20 cellular contexts compared by ENCODE assay signal in the genomic region with DNA sequence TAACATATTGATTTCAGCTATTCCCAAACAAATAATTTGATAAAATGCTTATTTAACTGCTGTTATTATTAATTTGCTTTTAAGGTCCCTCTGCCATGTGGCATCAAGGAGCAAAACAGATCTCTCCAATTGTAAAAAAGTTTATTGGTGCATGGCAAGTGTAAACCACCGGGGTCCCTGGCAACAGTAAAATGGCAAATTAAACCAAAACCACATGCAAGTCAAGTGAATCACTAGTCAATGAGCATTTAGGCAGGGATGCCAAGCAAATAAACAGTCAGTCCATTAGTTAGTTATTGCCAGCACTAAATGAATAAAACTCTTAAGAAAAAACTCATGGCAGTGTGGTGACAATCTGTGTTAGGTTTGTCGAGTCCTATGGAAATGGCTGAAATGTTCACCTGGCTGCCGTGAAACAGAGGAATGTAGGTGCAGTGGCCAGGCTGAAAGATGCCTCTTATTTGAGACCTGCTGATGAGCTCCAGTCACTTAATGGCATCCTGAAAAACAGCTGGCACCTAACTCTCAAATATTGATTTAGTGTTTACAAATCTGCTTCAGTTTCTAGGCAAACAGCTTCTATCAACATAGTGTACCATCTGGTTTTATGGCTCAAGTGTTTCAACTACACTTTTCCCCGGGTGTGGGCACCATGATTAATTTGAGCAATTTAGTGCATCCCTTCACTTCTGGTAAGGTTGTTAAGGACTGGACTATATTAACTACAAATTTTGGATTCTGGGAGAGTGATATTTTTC.
DNase-seq lines count a peak whose midpoint lies in the region; ATAC-seq and TF ChIP-seq lines count a peak whose summit lies in the region.
"Had no signal": no experiment of that assay in that cellular context is flagged by ENCODE, and none has a peak within 500 bp of the region (broad histone marks: within the 10 kb centered on the region; RNA-seq: fewer than 3 reads in every experiment).

No MANE protein-coding gene starts in this region.

- H2AFZ ChIP-seq in DND-41 (ENCODE audit: low read depth, low read length) (peak overlapping the region; percentile 2; the same call in 1 of the 2 replicates), hepatocyte (no peak overlapping the region)

- H3K79me2 ChIP-seq in DND-41 (ENCODE audit: insufficient read depth, low read length) (no peaks in the 10 kb centered on the region), hepatocyte (no peaks in the 10 kb centered on the region)

- peaks cover 0 to 1% (median 0%) of the 10 kb centered on the region in 7 donors for H3K9me3 Mint-ChIP-seq in CD14-positive monocyte
- no peaks in the 10 kb centered on the region for H3K9me3 Mint-ChIP-seq in T-cell
- H3K9me3 Mint-ChIP-seq: activated B cell treated with CpG ODN at 0.5 μM for 24 hours had no signal

- H3K36me3 ChIP-seq in DND-41 (ENCODE audit: insufficient read depth, low read length) (no peaks in the 10 kb centered on the region), hepatocyte (replicated peaks; ENCODE audit: insufficient read depth, low read depth) (no peaks in the 10 kb centered on the region)
- H3K36me3 ChIP-seq: left lung had no signal

- H3K4me1 ChIP-seq in DND-41 (ENCODE audit: insufficient read depth, low read length) (peaks cover 12% of the 10 kb centered on the region), hepatocyte (ENCODE audit: insufficient read depth) (peaks cover 6% of the 10 kb centered on the region)
- H3K4me1 ChIP-seq: foreskin keratinocyte, left lung, testis had no signal

- POLR2A ChIA-PET in T-cell (lab: Charles Lee) = no interaction called here

- H3K27me3 ChIP-seq in DND-41 (ENCODE audit: insufficient read depth, low read length, poor library complexity) (no peaks in the 10 kb centered on the region), hepatocyte (no peaks in the 10 kb centered on the region)
- H3K27me3 ChIP-seq: foreskin keratinocyte, left lung, testis had no signal

- H4K20me1 ChIP-seq in DND-41 (ENCODE audit: insufficient read depth, low read length) (no peaks in the 10 kb centered on the region), hepatocyte (ENCODE audit: insufficient read depth, poor library complexity, severe bottlenecking) (no peaks in the 10 kb centered on the region)

- intact Hi-C loops in CD14-positive monocyte (cut with micrococcal nuclease) = no loop called here

- CTCF ChIA-PET in T-cell (lab: Charles Lee) = no interaction called here

- H3K9ac ChIP-seq in DND-41 (ENCODE audit: low read depth, low read length) = no peak overlapping the region

- no peaks in the 10 kb centered on the region for H3K36me3 Mint-ChIP-seq in CD14-positive monocyte
- no peaks in the 10 kb centered on the region for H3K36me3 Mint-ChIP-seq in T-cell

- TF ChIP-seq CTCF in DND-41 (IDR thresholded peaks at IDR 0.05; ENCODE audit: borderline replicate concordance, extremely low read depth, low read length, poor library complexity, severe bottlenecking) (no peak), hepatocyte (IDR thresholded peaks at IDR 0.05; ENCODE audit: poor library complexity) (no peak), CD14-positive monocyte (IDR thresholded peaks at IDR 0.05) (no peak)

- H3K4me1 Mint-ChIP-seq in CD14-positive monocyte (no peaks in the 10 kb centered on the region), T-cell (no peaks in the 10 kb centered on the region)
- H3K4me1 Mint-ChIP-seq: activated B cell treated with CpG ODN at 0.5 μM for 24 hours, T-helper 17 cell had no signal

- no peak overlapping the region for H3K4me2 ChIP-seq in DND-41 (ENCODE audit: insufficient read depth, low read length)
- peak overlapping the region; percentile 4 for H3K4me2 ChIP-seq in hepatocyte

- H3K9me2 ChIP-seq in hepatocyte (replicated peaks; ENCODE audit: insufficient read depth) = no peaks in the 10 kb centered on the region

- H3K9me3 ChIP-seq in DND-41 (ENCODE audit: insufficient read depth, low read length, severe bottlenecking) (no peaks in the 10 kb centered on the region), hepatocyte (ENCODE audit: low read depth) (no peaks in the 10 kb centered on the region)
- H3K9me3 ChIP-seq: left lung, testis had no signal

- H3K4me3 Mint-ChIP-seq in CD14-positive monocyte (no peak overlapping the region), T-cell (no peak overlapping the region)
- H3K4me3 Mint-ChIP-seq: activated B cell treated with CpG ODN at 0.5 μM for 24 hours, T-helper 17 cell had no signal

- H3K27ac ChIP-seq in DND-41 (ENCODE audit: low read length) (no peak overlapping the region), hepatocyte (peak overlapping the region; percentile 13)
- H3K27ac ChIP-seq: foreskin keratinocyte, left lung, skin epidermis, testis had no signal

- H3K27ac Mint-ChIP-seq in CD14-positive monocyte (no peak overlapping the region), T-cell (no peak overlapping the region)
- H3K27ac Mint-ChIP-seq: activated B cell treated with CpG ODN at 0.5 μM for 24 hours, T-helper 17 cell had no signal

- H3K27me3 Mint-ChIP-seq in CD14-positive monocyte (ENCODE audit: low read depth in 3 of 3) = no peaks in the 10 kb centered on the region
- H3K27me3 Mint-ChIP-seq in T-cell = no peaks in the 10 kb centered on the region
- H3K27me3 Mint-ChIP-seq: activated B cell treated with CpG ODN at 0.5 μM for 24 hours, T-helper 17 cell had no signal

- H3K4me3 ChIP-seq in DND-41 (ENCODE audit: low read depth in 1 of 2, low read length in 2 of 2) = no peak overlapping the region
- H3K4me3 ChIP-seq in hepatocyte = no peak overlapping the region
- H3K4me3 ChIP-seq: left lung, skin epidermis, testis had no signal

- WGBS in hepatocyte (ENCODE audit: low lambda C conversion rate, missing lambda C conversion rate) = 45% methylated on average over 4 of the region's 4 CpGs

- ATAC-seq in DND-41 (ENCODE audit: insufficient read depth, low read depth) (peak; percentile 52; the same call in 2 of the 3 replicates), T-cell (replicated peaks in 1 of 4) (no peak)
- ATAC-seq: foreskin keratinocyte, HepG2, left lung, T-helper 17 cell had no signal

- DNase-seq in DND-41 = no peak
- peak; percentile 80 to 96 for DNase-seq in NCI-H187 (lab: John Stamatoyannopoulos, UW)
- DNase-seq in NCI-H510A treated with DMSO at 0.1 percent for 48 hours (lab: John Stamatoyannopoulos, UW) = peak; percentile 73
- peak; percentile 5 for DNase-seq in hepatocyte (ENCODE audit: low spot score)
- DNase-seq in CD14-positive monocyte (ENCODE audit: low spot score) = no peak
- no peak for DNase-seq in T-cell
- DNase-seq in stimulated activated naive CD4-positive, alpha-beta T cell treated with Interleukin-2 at 50 U/mL for 16 hours (lab: John Stamatoyannopoulos, UW) = no peak
- DNase-seq in hypothalamus (lab: John Stamatoyannopoulos, UW) = no peak
- DNase-seq: activated B cell treated with CpG ODN at 0.5 μM for 24 hours, AML-193, aorta, Calu3, cerebellar nuclear complex, foreskin keratinocyte, left lung, MM.1S, T-helper 17 cell, testis had no signal

Comparison
In these comparisons a context has a peak if more than half of its experiments do, and no peak if none do; other contexts are left out.
1. DNase-seq: peak in NCI-H187 (2 of 2), NCI-H510A treated with DMSO at 0.1 percent for 48 hours (single experiment) and hepatocyte (single experiment); none in DND-41 (single experiment), CD14-positive monocyte (single experiment), T-cell (0 of 34), stimulated activated naive CD4-positive, alpha-beta T cell treated with Interleukin-2 at 50 U/mL for 16 hours (single experiment) and hypothalamus (0 of 51).